In the genomic region with DNA sequence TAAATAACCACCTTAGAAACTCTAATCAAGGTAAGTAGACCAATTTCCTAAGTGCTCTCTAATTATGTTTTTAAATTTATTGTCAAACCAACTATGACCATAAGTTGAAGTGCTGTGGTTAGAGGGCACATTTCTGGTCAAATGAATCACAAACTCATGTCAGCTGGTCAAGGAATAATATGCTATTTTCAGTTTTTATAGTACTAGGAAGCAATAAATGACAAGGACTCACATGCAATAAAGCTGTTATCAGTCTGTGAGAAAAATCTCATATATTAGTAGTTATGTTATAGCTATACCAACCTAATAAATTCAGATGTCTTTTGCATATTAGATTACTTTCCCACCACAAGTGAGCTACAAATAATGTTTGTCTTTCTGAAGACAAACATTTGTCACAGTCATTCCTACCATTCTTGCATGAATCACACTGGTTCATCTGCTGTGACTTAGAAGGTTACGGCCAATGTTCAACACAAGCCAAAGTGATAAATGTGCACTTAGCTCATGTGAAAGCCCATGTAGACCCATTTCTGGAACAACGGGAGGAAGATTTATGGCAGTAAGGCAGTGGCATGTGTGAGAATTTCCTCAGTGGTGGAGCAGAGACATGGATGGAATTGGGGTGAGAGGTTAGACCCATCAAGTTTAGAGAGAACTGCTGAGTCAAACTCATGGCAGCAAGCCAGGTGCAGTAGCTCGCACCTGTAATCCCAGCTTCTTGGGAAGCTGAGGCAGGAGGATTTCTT, we compare ENCODE assay signal across 11 cellular contexts. TPM values are rescaled to one million over a fixed set of nuclear protein-coding genes. Genes with fewer than 3 reads are reported as not detected.
A peak's percentile ranks its signal among the peaks of the same experiment; 100 is the strongest.
DNase-seq lines count a peak whose midpoint lies in the region; ATAC-seq and TF ChIP-seq lines count a peak whose summit lies in the region.
"Had no signal": no experiment of that assay in that cellular context is flagged by ENCODE, and none has a peak within 500 bp of the region (broad histone marks: within the 10 kb centered on the region; RNA-seq: fewer than 3 reads in every experiment).

No MANE protein-coding gene starts in this region.

- H3K27ac ChIP-seq in GM23338 (ENCODE audit: low read depth): no peak overlapping the region
- H3K27ac ChIP-seq: body of pancreas, parathyroid adenoma had no signal

- no peak overlapping the region for H3K4me2 ChIP-seq in GM23338

- no peaks in the 10 kb centered on the region for H3K9me2 ChIP-seq in GM23338 (ENCODE audit: insufficient read depth)

- no peaks in the 10 kb centered on the region for H4K20me1 ChIP-seq in GM23338 (replicated peaks; ENCODE audit: insufficient read depth)

- H3K4me1 ChIP-seq in GM23338 (ENCODE audit: insufficient read depth): 0 out of 2 replicates have a peak, but pooled peaks cover 8% of the 10 kb centered on the region
- H3K4me1 ChIP-seq: body of pancreas, parathyroid adenoma had no signal

- TF ChIP-seq CTCF in BJ (IDR thresholded peaks at IDR 0.05; ENCODE audit: insufficient read depth, low read depth, low read length) (no peak), GM23338 (conservative IDR thresholded peaks at IDR 0.05; ENCODE audit: low read depth in 2 of 2) (no peak), nephron progenitor cell (IDR thresholded peaks at IDR 0.05) (no peak)

- H3K27me3 Mint-ChIP-seq in GM23338 (ENCODE audit: insufficient read depth, low read depth, poor library complexity) (peaks cover 3% of the 10 kb centered on the region), nephron progenitor cell (ENCODE audit: low read depth, poor library complexity) (peaks cover 12% of the 10 kb centered on the region)

- H3K27me3 ChIP-seq in BJ (ENCODE audit: control insufficient read depth, insufficient read depth, low read length) (peaks cover 4% of the 10 kb centered on the region), GM23338 (ENCODE audit: insufficient read depth) (no peaks in the 10 kb centered on the region)
- H3K27me3 ChIP-seq: body of pancreas had no signal

- no peak overlapping the region for H2AFZ ChIP-seq in GM23338
- H2AFZ ChIP-seq: parathyroid adenoma had no signal

- H3K36me3 ChIP-seq in BJ (ENCODE audit: control insufficient read depth, insufficient read depth, low read length): no peaks in the 10 kb centered on the region
- no peaks in the 10 kb centered on the region for H3K36me3 ChIP-seq in GM23338 (ENCODE audit: insufficient read depth)

- CTCF ChIA-PET in BJ (lab: Yijun Ruan, JAX): interaction anchor here (0.6 to 1.4 kb wide), 2 partner anchors 57 to 128 kb away, joined by 3 to 4 read pairs; no protein-coding TSS in a partner anchor

- H3K4me3 Mint-ChIP-seq in GM23338 (no peak overlapping the region), nephron progenitor cell (no peak overlapping the region)

- H3K79me2 ChIP-seq in GM23338 (replicated peaks; ENCODE audit: insufficient read depth): no peaks in the 10 kb centered on the region
- H3K79me2 ChIP-seq: parathyroid adenoma had no signal

- no peaks in the 10 kb centered on the region for H3K9me3 Mint-ChIP-seq in GM23338
- H3K9me3 Mint-ChIP-seq in nephron progenitor cell: no peaks in the 10 kb centered on the region

- H3K4me3 ChIP-seq in BJ (ENCODE audit: low read depth, low read length): no peak overlapping the region
- H3K4me3 ChIP-seq in GM23338: no peak overlapping the region
- H3K4me3 ChIP-seq: body of pancreas had no signal

- H3K4me1 Mint-ChIP-seq in GM23338 (no peaks in the 10 kb centered on the region), nephron progenitor cell (no peaks in the 10 kb centered on the region)

- peak; percentile 92 for DNase-seq in BJ (ENCODE audit: low read depth)
- peak; percentile 73 for DNase-seq in HT1080 (ENCODE audit: low read depth)
- DNase-seq in astrocyte of the hippocampus (ENCODE audit: low read depth, low spot score): peak; percentile 52
- peak; percentile 96 for DNase-seq in kidney tubule cell (ENCODE audit: low spot score)
- no peak for DNase-seq in GM23338 (ENCODE audit: low spot score)
- DNase-seq in nephron progenitor cell: no peak
- no peak for DNase-seq in T-helper 1 cell
- DNase-seq: activated CD4-positive, alpha-beta T cell treated with anti-CD3 and anti-CD28 coated beads for 48 hours; body of pancreas had no signal

- H3K27ac Mint-ChIP-seq in GM23338: no peak overlapping the region
- no peak overlapping the region for H3K27ac Mint-ChIP-seq in nephron progenitor cell

- POLR2A ChIA-PET in BJ (lab: Charles Lee): interaction anchor here (0.5 to 1.2 kb wide), 2 partner anchors 27 to 620 kb away, joined by 5 to 6 read pairs; a partner anchor contains a TSS

- peaks cover 9% of the 10 kb centered on the region for H3F3A ChIP-seq in GM23338 (replicated peaks; ENCODE audit: low read depth)

- ATAC-seq in GM23338 (no peak), HG02884 (IDR thresholded peaks at IDR 0.05; ENCODE audit: unreplicated experiment) (no peak)
- ATAC-seq: body of pancreas had no signal

- no peaks in the 10 kb centered on the region for H3K36me3 Mint-ChIP-seq in GM23338 (ENCODE audit: low read depth)
- H3K36me3 Mint-ChIP-seq in nephron progenitor cell (ENCODE audit: low read depth): no peaks in the 10 kb centered on the region

TF ChIP-seq in GM23338, 12 proteins besides CTCF, POLR2A, EP300 and RAD21 (continues in another document):
- no peak for TF ChIP-seq STAT1 (IDR thresholded peaks at IDR 0.05; ENCODE audit: unreplicated experiment)
- TF ChIP-seq NANOG (IDR thresholded peaks at IDR 0.05; ENCODE audit: borderline replicate concordance): no peak
- no peak for TF ChIP-seq ZNF331 (CRISPR knock-in tag; IDR thresholded peaks at IDR 0.05; ENCODE audit: low read depth)
- TF ChIP-seq POLR2AphosphoS5 (IDR thresholded peaks at IDR 0.05; ENCODE audit: low read depth): no peak

RNA-seq across cellular contexts. Expression of a gene that starts 27.4 kb away (rescaled TPM):
- polyA plus RNA-seq in BJ (2011; rRNA removed) (9.6 and 14.0 TPM in 2 replicates), GM23338 (2016; fragmentation: Nextera tagmentation; extraction: Ambion mirVana) (19.6 and 20.8 TPM in 2 replicates)
- polyA minus RNA-seq in BJ (2011; rRNA and poly(A)+ RNA removed): 4.1 and 6.6 TPM in 2 replicates
- 5.0 and 9.9 TPM in 2 replicates for total RNA-seq in HT1080 (2014; rRNA removed; shearing (Covaris generic))
- 14.2 and 15.1 TPM in 2 replicates for polyA plus RNA-seq in HT1080 (2015; cell fraction: cytosol; rRNA removed)
- polyA plus RNA-seq in HT1080 (2015; cell fraction: nucleus; rRNA removed): 5.8 and 7.5 TPM in 2 replicates
- 32.1 and 35.1 TPM in 2 replicates for total RNA-seq in GM23338 (2014; rRNA removed; shearing (Covaris generic))

RNA-seq across cellular contexts. Expression of a gene that starts 58.9 kb away (rescaled TPM):
- 9.9 and 11.3 TPM in 2 replicates for polyA plus RNA-seq in BJ (2011; rRNA removed)
- polyA minus RNA-seq in BJ (2011; rRNA and poly(A)+ RNA removed): 2.0 and 3.3 TPM in 2 replicates
- total RNA-seq in HT1080 (2014; rRNA removed; shearing (Covaris generic)): 22.2 and 29.0 TPM in 2 replicates
- 33.9 and 35.1 TPM in 2 replicates for polyA plus RNA-seq in HT1080 (2015; cell fraction: cytosol; rRNA removed)
- 11.4 and 11.7 TPM in 2 replicates for polyA plus RNA-seq in HT1080 (2015; cell fraction: nucleus; rRNA removed)
- 86.0 and 92.8 TPM in 2 replicates for total RNA-seq in GM23338 (2014; rRNA removed; shearing (Covaris generic))
- 106 and 118 TPM in 2 replicates for polyA plus RNA-seq in GM23338 (2016; fragmentation: Nextera tagmentation; extraction: Ambion mirVana)

Comparison
In these comparisons a context has a peak if more than half of its experiments do, and no peak if none do; other contexts are left out.
1. DNase-seq: peak in BJ (single experiment), HT1080 (single experiment), astrocyte of the hippocampus (single experiment) and kidney tubule cell (single experiment); none in GM23338 (single experiment), nephron progenitor cell (single experiment) and T-helper 1 cell (0 of 5).